1 cellular context compared by ENCODE assay signal in the genomic region with DNA sequence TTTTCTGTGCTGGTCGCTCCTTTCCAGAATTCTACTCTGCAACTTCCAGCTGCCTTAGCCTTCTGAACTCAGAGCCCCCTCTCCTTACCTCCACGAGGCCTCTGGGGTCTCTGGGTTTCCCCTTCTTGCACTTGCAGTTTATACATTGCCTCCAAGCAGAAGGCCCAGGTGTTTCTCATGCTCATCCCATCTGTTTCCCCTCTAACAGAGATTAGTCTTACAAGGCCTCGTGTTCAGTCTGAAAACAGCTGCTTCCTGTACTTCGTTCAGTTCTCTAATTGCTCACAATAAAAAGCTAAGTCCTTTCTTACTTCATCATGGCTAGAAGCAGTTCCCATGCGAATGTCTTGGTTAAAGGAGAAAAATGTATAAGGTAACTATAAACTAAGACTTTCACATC.
TF ChIP-seq lines count a peak whose summit lies in the region.

No MANE protein-coding gene starts in this region.

TF ChIP-seq in IMR-90, 13 proteins besides CTCF, POLR2A, EP300 and RAD21 (continued from another document):
- TF ChIP-seq, protein P1, sequence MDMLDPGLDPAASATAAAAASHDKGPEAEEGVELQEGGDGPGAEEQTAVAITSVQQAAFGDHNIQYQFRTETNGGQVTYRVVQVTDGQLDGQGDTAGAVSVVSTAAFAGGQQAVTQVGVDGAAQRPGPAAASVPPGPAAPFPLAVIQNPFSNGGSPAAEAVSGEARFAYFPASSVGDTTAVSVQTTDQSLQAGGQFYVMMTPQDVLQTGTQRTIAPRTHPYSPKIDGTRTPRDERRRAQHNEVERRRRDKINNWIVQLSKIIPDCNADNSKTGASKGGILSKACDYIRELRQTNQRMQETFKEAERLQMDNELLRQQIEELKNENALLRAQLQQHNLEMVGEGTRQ (IDR thresholded peaks at IDR 0.05; ENCODE audit: low read depth, low read length), result no peak
- no peak for TF ChIP-seq NFE2L2 (IDR thresholded peaks at IDR 0.05; ENCODE audit: low read depth, low read length)
- no peak for TF ChIP-seq RCOR1 (IDR thresholded peaks at IDR 0.05; ENCODE audit: insufficient replicate concordance, low read length)
- no peak for TF ChIP-seq CEBPB (IDR thresholded peaks at IDR 0.05; ENCODE audit: low read depth, low read length)
- no peak for TF ChIP-seq BHLHE40 (IDR thresholded peaks at IDR 0.05; ENCODE audit: low read depth, low read length)
- no peak for TF ChIP-seq CHD1 (IDR thresholded peaks at IDR 0.05; ENCODE audit: low read depth, low read length)
- no peak for TF ChIP-seq MAFK (IDR thresholded peaks at IDR 0.05; ENCODE audit: low read depth, low read length)
- no peak for TF ChIP-seq RFX5 (IDR thresholded peaks at IDR 0.05; ENCODE audit: low read depth, low read length)
- TF ChIP-seq MAZ (IDR thresholded peaks at IDR 0.05; ENCODE audit: borderline replicate concordance, low read depth, low read length), result no peak
- TF ChIP-seq FOS (IDR thresholded peaks at IDR 0.05; ENCODE audit: low read depth, low read length), result no peak
